ENCODE assay signal across 14 cellular contexts in genomic region chr17:61461586-61461966, GRCh38. TPM values are rescaled to one million over a fixed set of nuclear protein-coding genes. Genes with fewer than 3 reads are reported as not detected.
DNase-seq lines count a peak whose midpoint lies in the region; ATAC-seq, FAIRE-seq and TF ChIP-seq lines count a peak whose summit lies in the region.
"Had no signal": no experiment of that assay in that cellular context is flagged by ENCODE, and none has a peak within 500 bp of the region (broad histone marks: within the 10 kb centered on the region; RNA-seq: fewer than 3 reads in every experiment).

No MANE protein-coding gene starts in this region.

- H3K27me3 ChIP-seq in AG04450 (ENCODE audit: control insufficient read depth, insufficient read depth, low read length), result peaks cover 58% of the 10 kb centered on the region
- H3K27me3 ChIP-seq in K562 (ENCODE audit: control insufficient read depth in 2 of 2, insufficient read depth in 2 of 2, low read length in 2 of 2), result peaks cover 27 to 51% of the 10 kb centered on the region in 2 experiments
- peaks cover 8 to 41% of the 10 kb centered on the region in 2 donors for H3K27me3 ChIP-seq in small intestine (ENCODE audit: control insufficient read depth in 2 of 2, insufficient read depth in 2 of 2, low read length in 2 of 2)

- POLR2A ChIA-PET in AG04450 (lab: Yijun Ruan, JAX) (interaction anchor here (0.5 to 0.7 kb wide), 4 partner anchors 12 to 322 kb away, joined by 3 to 7 read pairs (median 3); no protein-coding TSS in a partner anchor), K562 (lab: Yijun Ruan, JAX) (interaction anchor here (0.6 to 0.8 kb wide), 3 partner anchors 10 to 221 kb away, joined by 3 read pairs; no protein-coding TSS in a partner anchor)

- H3K9me3 ChIP-seq in AG04450 (ENCODE audit: control insufficient read depth, insufficient read depth, low read length) (peaks cover 8% of the 10 kb centered on the region; the same call in 1 of the 2 replicates), K562 (replicated peaks; ENCODE audit: control insufficient read depth, insufficient read depth, low read depth, low read length) (no peaks in the 10 kb centered on the region), small intestine (ENCODE audit: control insufficient read depth, low read depth) (no peaks in the 10 kb centered on the region)

- H3K36me3 ChIP-seq in K562 (ENCODE audit: control insufficient read depth, insufficient read depth, low read length) (no peaks in the 10 kb centered on the region), small intestine (ENCODE audit: control insufficient read depth in 2 of 2, insufficient read depth in 2 of 2, low read length in 2 of 2) (no peaks in the 10 kb centered on the region)

- CTCF ChIA-PET in AG04450 (lab: Charles Lee), result no interaction called here
- CTCF ChIA-PET in K562 (lab: Yijun Ruan, JAX; ENCODE audit: low intra/inter-chr PET ratio), result no interaction called here
- CTCF ChIA-PET in activated naive CD4-positive, alpha-beta T cell treated with anti-CD3 and anti-CD28 coated beads for 36 hours (lab: Charles Lee), result no interaction called here

- 0 out of 2 replicates have a peak, but pooled peaks cover 4% of the 10 kb centered on the region for H4K20me1 ChIP-seq in K562 (replicated peaks; ENCODE audit: control insufficient read depth, insufficient read depth, low read length)

- intact Hi-C loops in K562 (cut with micrococcal nuclease), result no loop called here
- intact Hi-C loops in activated naive CD4-positive, alpha-beta T cell treated with anti-CD3 and anti-CD28 coated beads for 36 hours (cut with micrococcal nuclease), result no loop called here

- H3K27ac Mint-ChIP-seq in nephron, result peak overlapping the region in 1 of 3 experiments; percentile 10
- no peak overlapping the region for H3K27ac Mint-ChIP-seq in activated naive CD4-positive, alpha-beta T cell treated with anti-CD3 and anti-CD28 coated beads for 36 hours
- H3K27ac Mint-ChIP-seq: CD4-positive, alpha-beta memory T cell had no signal

- H3K9me1 ChIP-seq in K562 (ENCODE audit: control insufficient read depth, insufficient read depth, low read length), result peaks cover 4% of the 10 kb centered on the region

- in situ Hi-C loops in K562 (cut with MboI), result no loop called here

- no peaks in the 10 kb centered on the region for H3K36me3 Mint-ChIP-seq in nephron (ENCODE audit: low read depth)
- H3K36me3 Mint-ChIP-seq in activated naive CD4-positive, alpha-beta T cell treated with anti-CD3 and anti-CD28 coated beads for 36 hours (ENCODE audit: low read depth), result no peaks in the 10 kb centered on the region
- H3K36me3 Mint-ChIP-seq: CD4-positive, alpha-beta memory T cell had no signal

- H3K4me3 ChIP-seq in AG04450 (ENCODE audit: low read depth, low read length), result 0 out of 2 replicates have a peak overlapping the region, but pooled peaks have one; percentile 22
- peak overlapping the region; percentile 21 for H3K4me3 ChIP-seq in HFF-Myc (replicated peaks; ENCODE audit: low read depth, low read length)
- peak overlapping the region; percentile 13; the same call in 1 of the 2 replicates for H3K4me3 ChIP-seq in K562
- H3K4me3 ChIP-seq in small intestine (ENCODE audit: low read depth in 1 of 2, low read length in 2 of 2), result no peak overlapping the region

- DNase-seq in AG04450 (ENCODE audit: low read depth, low spot score) (no peak), HFF-Myc (ENCODE audit: extremely low read depth, low read depth) (no peak), K562 (ENCODE audit: extremely low read depth in 1 of 4, low spot score in 3 of 4) (peak in 1 of 4 experiments; percentile 28), small intestine (no peak), iPS-NIHi11 (ENCODE audit: low spot score) (no peak)
- no peak for DNase-seq in activated naive CD4-positive, alpha-beta T cell treated with anti-CD3 and anti-CD28 coated beads for 36 hours
- DNase-seq: activated CD4-positive, alpha-beta T cell treated with anti-CD3 and anti-CD28 coated beads, Interleukin-2, amount 50 U/mL, for 1 hour; CD4-positive, alpha-beta memory T cell; Karpas-422; stimulated activated CD4-positive, alpha-beta T cell treated with anti-CD3 and anti-CD28 coated beads, Interleukin-1b, Interleukin-23, amount 100 ng/mL, for 48 hours had no signal

- H3K9ac ChIP-seq in K562 (ENCODE audit: insufficient read depth in 1 of 2, low read depth in 2 of 2, low read length in 2 of 2), result peak overlapping the region in 1 of 2 experiments; percentile 39; a peak in 1 of 4 replicates

- no peak for TF ChIP-seq POLR2A in K562 (conservative IDR thresholded peaks at IDR 0.05)

- peak overlapping the region; percentile 44 to 78 (median 54) for H3K4me3 Mint-ChIP-seq in nephron
- no peak overlapping the region for H3K4me3 Mint-ChIP-seq in activated naive CD4-positive, alpha-beta T cell treated with anti-CD3 and anti-CD28 coated beads for 36 hours

- no TSS peak for BruUV-seq in K562 (replicated peaks; lab: Mats Ljungman, UMichigan)

- peaks cover 94% of the 10 kb centered on the region for H3K27me3 Mint-ChIP-seq in nephron (ENCODE audit: low read depth)
- H3K27me3 Mint-ChIP-seq in activated naive CD4-positive, alpha-beta T cell treated with anti-CD3 and anti-CD28 coated beads for 36 hours (ENCODE audit: low read depth), result peaks cover 70% of the 10 kb centered on the region

- H3K4me1 ChIP-seq in K562 (replicated peaks in 1 of 2; ENCODE audit: control insufficient read depth in 2 of 2, insufficient read depth in 2 of 2, low read length in 2 of 2) (peaks cover 0 to 27% of the 10 kb centered on the region in 2 experiments; a peak in 3 of 5 replicates), small intestine (ENCODE audit: control insufficient read depth in 2 of 2, insufficient read depth in 1 of 2, low read depth in 1 of 2, low read length in 1 of 2) (no peaks in the 10 kb centered on the region)

- TF ChIP-seq RAD21 in K562 (CRISPR knock-in tag; conservative IDR thresholded peaks at IDR 0.05 in 1 of 2, IDR thresholded peaks at IDR 0.05 in 1 of 2), result no peak

- H3K9me3 Mint-ChIP-seq in nephron, result no peaks in the 10 kb centered on the region
- H3K9me3 Mint-ChIP-seq in activated naive CD4-positive, alpha-beta T cell treated with anti-CD3 and anti-CD28 coated beads for 36 hours, result no peaks in the 10 kb centered on the region

- no peak for TF ChIP-seq CTCF in AG04450 (IDR thresholded peaks at IDR 0.05; ENCODE audit: low read depth, low read length)
- no peak for TF ChIP-seq CTCF in HFF-Myc (IDR thresholded peaks at IDR 0.05; ENCODE audit: low read depth, low read length, missing control alignments)
- no peak for TF ChIP-seq CTCF in K562 (IDR thresholded peaks at IDR 0.05 in 2 of 3, conservative IDR thresholded peaks at IDR 0.05 in 1 of 3; ENCODE audit: insufficient read depth in 2 of 3, low read depth in 1 of 3, low read length in 3 of 3)
- no peak for TF ChIP-seq CTCF in nephron (IDR thresholded peaks at IDR 0.05; ENCODE audit: unreplicated experiment in 3 of 3)

- H3K4me1 Mint-ChIP-seq in nephron, result peaks cover 32% of the 10 kb centered on the region
- H3K4me1 Mint-ChIP-seq in activated naive CD4-positive, alpha-beta T cell treated with anti-CD3 and anti-CD28 coated beads for 36 hours (ENCODE audit: low read depth), result peaks cover 32% of the 10 kb centered on the region

- no peak overlapping the region for H3K27ac ChIP-seq in AG04450 (ENCODE audit: low read depth, low read length)
- no peak overlapping the region for H3K27ac ChIP-seq in K562 (ENCODE audit: extremely low read depth, low read depth, low read length)
- H3K27ac ChIP-seq in small intestine (ENCODE audit: low read depth in 1 of 2, low read length in 1 of 2), result no peak overlapping the region

- ATAC-seq in K562, result peak; percentile 54
- ATAC-seq in HG03135 (IDR thresholded peaks at IDR 0.05; ENCODE audit: unreplicated experiment), result no peak

- FAIRE-seq in K562 (lab: Jason Lieb, UNC) (no peak), small intestine (lab: Jason Lieb, UNC) (no peak)
- FAIRE-seq: endometrium had no signal

- peak overlapping the region; percentile 51; the same call in 1 of the 2 replicates for H2AFZ ChIP-seq in K562 (ENCODE audit: low read depth, low read length)

- H3K79me2 ChIP-seq in K562 (ENCODE audit: control insufficient read depth, insufficient read depth, low read length), result no peaks in the 10 kb centered on the region

- TF ChIP-seq EP300 in K562 (IDR thresholded peaks at IDR 0.05; ENCODE audit: low read length), result no peak

- H3K4me2 ChIP-seq in K562 (ENCODE audit: insufficient read depth, low read length), result peak overlapping the region; percentile 29; the same call in 1 of the 2 replicates

- 10% methylated on average over 6 of the region's 7 CpGs for WGBS in K562 (ENCODE audit: insufficient coverage, low coverage, missing lambda C conversion rate)
- 2 to 8% (median 6%) methylated on average over 7 of the region's 7 CpGs for WGBS in small intestine, 3 donors

TF ChIP-seq in K562, 482 proteins besides CTCF, POLR2A, EP300 and RAD21 (continues in another document):
- TF ChIP-seq SPI1 (IDR thresholded peaks at IDR 0.05; ENCODE audit: borderline replicate concordance, low read depth, low read length) (no peak), KLF13 (tag; IDR thresholded peaks at IDR 0.05; ENCODE audit: borderline replicate concordance, low read depth) (no peak), ZNF282 (CRISPR knock-in tag; IDR thresholded peaks at IDR 0.05) (no peak), ZKSCAN3 (CRISPR knock-in tag; IDR thresholded peaks at IDR 0.05) (no peak), RFX5 (IDR thresholded peaks at IDR 0.05; ENCODE audit: low read depth, low read length) (no peak)

RNA-seq across cellular contexts. Expression of gene TBX4, which starts 9.4 kb away (rescaled TPM):
- polyA plus RNA-seq in AG04450 (2011; rRNA removed) (0.06 and 0.11 TPM in 2 replicates), K562 (2011; rRNA removed) (not detected in 2 replicates), K562 (2014; fragmentation: Illumina TruSeq; extraction: Trizol) (not detected in 2 replicates), K562 (2014; fragmentation: Nextera tagmentation; extraction: Ambion mirVana) (not detected), K562 (2014; rRNA removed) (not detected in 2 replicates), small intestine (not detected)
- polyA minus RNA-seq in AG04450 (2011; rRNA and poly(A)+ RNA removed), result not detected in 2 replicates
- not detected in 2 replicates for total RNA-seq in K562 (2011; cell fraction: chromatin; rRNA removed; ENCODE audit: low replicate concordance)
- total RNA-seq in K562 (2011; cell fraction: nucleolus; rRNA removed), result not detected in 2 replicates
- total RNA-seq in K562 (2011; cell fraction: nucleoplasm; rRNA removed), result not detected in 2 replicates
- total RNA-seq in K562 (2014; rRNA removed) (not detected in 2 replicates), K562 (2014; rRNA removed; fragmentation: Illumina TruSeq; extraction: Trizol) (not detected in 2 replicates), K562 (2015; rRNA removed; fragmentation: Illumina TruSeq; extraction: Trizol) (not detected in 2 replicates), K562 (2021) (not detected in 2 replicates)
- polyA plus RNA-seq in K562 (2011; cell fraction: cytosol; rRNA removed), result not detected in 2 replicates
- polyA plus RNA-seq in K562 (2011; cell fraction: nucleus; rRNA removed), result not detected in 2 replicates
- polyA plus RNA-seq in K562 (2012), result 0.06 TPM in 1 of 2 replicates, not detected in the other
- polyA minus RNA-seq in K562 (2011; rRNA and poly(A)+ RNA removed), result not detected in 2 replicates
- not detected in 2 replicates for polyA minus RNA-seq in K562 (2011; cell fraction: cytosol; rRNA and poly(A)+ RNA removed)
- not detected in 2 replicates for polyA minus RNA-seq in K562 (2011; cell fraction: nucleus; rRNA and poly(A)+ RNA removed)
- total RNA-seq in activated naive CD4-positive, alpha-beta T cell treated with anti-CD3 and anti-CD28 coated beads for 36 hours, result not detected
- total RNA-seq: CD4-positive, alpha-beta memory T cell; SK-MEL-5 had no signal
- polyA plus RNA-seq: CD4-positive, alpha-beta memory T cell had no signal

Comparison
In these comparisons a context has a peak if more than half of its experiments do, and no peak if none do; other contexts are left out.
1. H3K4me3 ChIP-seq: peak in AG04450 (single experiment), HFF-Myc (single experiment) and K562 (single experiment); none in small intestine (0 of 2).